2 cellular contexts compared by ENCODE assay signal in genomic region chr10:110623316-110623715, GRCh38. TPM values are rescaled to one million over a fixed set of nuclear protein-coding genes. Genes with fewer than 3 reads are reported as not detected.
"Had no signal": no experiment of that assay in that cellular context is flagged by ENCODE, and none has a peak within 500 bp of the region (broad histone marks: within the 10 kb centered on the region; RNA-seq: fewer than 3 reads in every experiment).

No MANE protein-coding gene starts in this region.

RNA-seq across cellular contexts. Expression of gene RBM20, which starts 20.8 kb away (rescaled TPM):
- total RNA-seq: endothelial cell of umbilical vein, foreskin keratinocyte had no signal
- polyA plus RNA-seq: foreskin keratinocyte had no signal
